ENCODE assay signal across 8 cellular contexts in the genomic region with DNA sequence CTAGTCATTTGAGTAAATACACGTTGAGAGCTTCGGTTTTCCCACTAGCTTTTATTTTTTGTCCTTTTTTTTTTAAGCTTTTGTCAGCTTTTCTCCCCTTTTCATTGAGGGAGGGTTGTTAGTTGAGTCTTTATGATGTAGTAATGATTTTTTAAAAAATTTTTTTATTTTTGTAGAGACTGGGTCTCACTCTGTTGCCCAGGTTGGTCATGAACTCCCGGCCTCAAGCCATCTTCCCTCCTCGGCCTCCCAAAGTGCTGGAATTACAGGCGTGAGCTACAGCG. TPM values are rescaled to one million over a fixed set of nuclear protein-coding genes. Genes with fewer than 3 reads are reported as not detected.
DNase-seq lines count a peak whose midpoint lies in the region; ATAC-seq and TF ChIP-seq lines count a peak whose summit lies in the region.

No MANE protein-coding gene starts in this region.

- H3K9ac ChIP-seq in mucosa of rectum (ENCODE audit: low read depth in 1 of 2, low read length in 2 of 2), result peak overlapping the region; percentile 89

- TF ChIP-seq POLR2A in breast epithelium (IDR thresholded peaks at IDR 0.05), result no peak

- peaks cover 0 to 51% (median 15%) of the 10 kb centered on the region in 9 donors for H3K4me1 ChIP-seq in heart right ventricle
- no peaks in the 10 kb centered on the region for H3K4me1 ChIP-seq in breast epithelium
- H3K4me1 ChIP-seq in mucosa of rectum (ENCODE audit: control insufficient read depth in 2 of 2, insufficient read depth in 2 of 2, low read length in 2 of 2), result peaks cover 17 to 21% of the 10 kb centered on the region in 2 donors
- H3K4me1 ChIP-seq in aorta (ENCODE audit: control insufficient read depth in 1 of 2, insufficient read depth in 2 of 2, low read length in 2 of 2), result no peaks in the 10 kb centered on the region

- H3K27ac ChIP-seq in heart right ventricle (peak overlapping the region in 3 of 10 donors; percentile 71 to 80 (median 72)), breast epithelium (no peak overlapping the region), mucosa of rectum (ENCODE audit: low read depth in 2 of 2, low read length in 2 of 2) (no peak overlapping the region), aorta (ENCODE audit: low read depth in 1 of 2, low read length in 2 of 2) (no peak overlapping the region)

- no peaks in the 10 kb centered on the region for H3K27me3 ChIP-seq in heart right ventricle
- H3K27me3 ChIP-seq in breast epithelium, result no peaks in the 10 kb centered on the region
- H3K27me3 ChIP-seq in mucosa of rectum (ENCODE audit: control insufficient read depth in 2 of 2, insufficient read depth in 2 of 2, low read length in 2 of 2), result no peaks in the 10 kb centered on the region
- no peaks in the 10 kb centered on the region for H3K27me3 ChIP-seq in aorta (ENCODE audit: control insufficient read depth in 1 of 2, insufficient read depth in 2 of 2, low read length in 1 of 2)

- ATAC-seq in heart right ventricle (no peak), Right ventricle myocardium superior (ENCODE audit: poor library complexity) (no peak), aorta (ENCODE audit: low FRiP score) (no peak), GM19351 (IDR thresholded peaks at IDR 0.05; ENCODE audit: unreplicated experiment) (no peak)

- H3K9me3 ChIP-seq in heart right ventricle (no peaks in the 10 kb centered on the region), breast epithelium (no peaks in the 10 kb centered on the region), mucosa of rectum (ENCODE audit: control insufficient read depth in 2 of 2, low read length in 2 of 2) (no peaks in the 10 kb centered on the region), aorta (ENCODE audit: control insufficient read depth, low read length) (no peaks in the 10 kb centered on the region)

- DNase-seq in heart right ventricle, result no peak
- no peak for DNase-seq in Right ventricle myocardium superior
- DNase-seq in breast epithelium (ENCODE audit: low spot score in 2 of 2), result no peak
- no peak for DNase-seq in aorta
- DNase-seq in activated CD4-positive, alpha-beta T cell treated with anti-CD3 and anti-CD28 coated beads for 1 hour, result no peak
- DNase-seq in pons (ENCODE audit: low spot score), result no peak

- intact Hi-C loops in heart right ventricle (cut with DNase I), result loop anchor here in 5 of 10 donors (2.0 to 5.0 kb wide), 5 partner anchors 29 to 146 kb away; partner anchors contain the start of genes WDR73 (in 3 of the 5) and ZNF592 (in 1 of the 5)
- intact Hi-C loops in Right ventricle myocardium superior (cut with DNase I), result no loop called here
- intact Hi-C loops in breast epithelium (cut with DNase I; ENCODE audit: low total_unique reads), result no loop called here
- intact Hi-C loops in aorta (cut with DNase I), result no loop called here

- TF ChIP-seq CTCF in heart right ventricle (IDR thresholded peaks at IDR 0.05) (no peak), breast epithelium (IDR thresholded peaks at IDR 0.05) (no peak)

- peaks cover 0 to 29% (median 0%) of the 10 kb centered on the region in 9 donors for H3K36me3 ChIP-seq in heart right ventricle
- H3K36me3 ChIP-seq in breast epithelium, result no peaks in the 10 kb centered on the region
- peaks cover 4% of the 10 kb centered on the region in 2 donors for H3K36me3 ChIP-seq in mucosa of rectum (ENCODE audit: control insufficient read depth in 2 of 2, insufficient read depth in 2 of 2, low read length in 2 of 2)
- H3K36me3 ChIP-seq in aorta (ENCODE audit: control insufficient read depth in 1 of 2, insufficient read depth in 2 of 2, low read length in 1 of 2), result no peaks in the 10 kb centered on the region

- 10 to 13% methylated on average over 6 of the region's 6 CpGs for WGBS in heart right ventricle, 2 donors
- 2 to 6% methylated on average over 6 of the region's 6 CpGs for WGBS in aorta, 2 donors

- H3K4me3 ChIP-seq in heart right ventricle (peak overlapping the region; percentile 69 to 99 (median 82)), breast epithelium (peak overlapping the region; percentile 81 to 86 (median 84)), mucosa of rectum (ENCODE audit: low read length in 2 of 2) (peak overlapping the region; percentile 93 to 96), aorta (ENCODE audit: low read length in 2 of 2) (peak overlapping the region; percentile 79 to 91)

RNA-seq across cellular contexts. Expression of gene ZSCAN2, which starts 0.7 kb away (rescaled TPM):
- total RNA-seq in heart right ventricle (1 to 10 TPM; 3.7 to 8.1 (median 5.9) TPM), Right ventricle myocardium superior (6.2 TPM), breast epithelium (10 to 100 TPM in 2 of 3 donors, 1 to 10 TPM in 1; 7.8 to 14.8 (median 14.4) TPM), aorta (1 to 10 TPM; 4.1 to 6.7 TPM)
- polyA plus RNA-seq in heart right ventricle (1 to 10 TPM; 4.1 to 4.2 TPM), aorta (1 to 10 TPM; 1.3 to 7.1 TPM)

RNA-seq across cellular contexts. Expression of gene WDR73, which starts 52.6 kb away (rescaled TPM):
- total RNA-seq in heart right ventricle (10 to 100 TPM; 10.4 to 16.0 (median 13.9) TPM), Right ventricle myocardium superior (13.7 TPM), breast epithelium (10 to 100 TPM; 13.8 to 35.0 (median 30.8) TPM), aorta (10 to 100 TPM; 19.5 to 27.3 TPM)
- polyA plus RNA-seq in heart right ventricle (10 to 100 TPM; 16.7 to 18.4 TPM), aorta (10 to 100 TPM in 1 of 2 donors, 1 to 10 TPM in 1; 4.9 to 47.0 TPM)

RNA-seq across cellular contexts. Expression of gene NMB, which starts 56.5 kb away (rescaled TPM):
- total RNA-seq in heart right ventricle (1 to 10 TPM in 9 of 10 donors, under 1 TPM in 1; 0.96 to 6.6 (median 2.1) TPM), Right ventricle myocardium superior (1.9 TPM), breast epithelium (10 to 100 TPM; 13.8 to 26.9 (median 15.7) TPM), aorta (10 to 100 TPM in 1 of 2 donors, 1 to 10 TPM in 1; 5.2 to 12.5 TPM)
- polyA plus RNA-seq in heart right ventricle (1 to 10 TPM; 2.3 to 8.0 TPM), aorta (1 to 10 TPM; 3.8 to 4.3 TPM)
